Comparison of ENCODE assay signal across 16 cellular contexts in genomic region chr10:28386508-28386868, GRCh38.
"Had no signal": no experiment of that assay in that cellular context is flagged by ENCODE, and none has a peak within 500 bp of the region (broad histone marks: within the 10 kb centered on the region; RNA-seq: fewer than 3 reads in every experiment).

No MANE protein-coding gene starts in this region.

- H3K4me3 ChIP-seq: colonic mucosa, heart right ventricle, mucosa of descending colon, upper lobe of right lung had no signal

- H3K36me3 ChIP-seq: colonic mucosa, heart right ventricle, upper lobe of right lung had no signal

- H3K27ac Mint-ChIP-seq: activated B cell treated with CpG ODN at 0.5 μM for 24 hours; activated CD8-positive, alpha-beta T cell treated with anti-CD3 and anti-CD28 coated beads for 36 hours; brain; immature natural killer cell; naive B cell; stimulated activated naive B cell treated with anti-CD40 and anti-IgM and Interleukin-4, amounts not matched to agents 10 μg/mL and 1 μg/mL and 100 μg/mL, for 72 hours had no signal

- H3K9me3 Mint-ChIP-seq: activated B cell treated with CpG ODN at 0.5 μM for 24 hours; activated CD8-positive, alpha-beta T cell treated with anti-CD3 and anti-CD28 coated beads for 36 hours; central memory CD8-positive, alpha-beta T cell; immature natural killer cell; stimulated activated naive B cell treated with anti-CD40 and anti-IgM and Interleukin-4, amounts not matched to agents 10 μg/mL and 1 μg/mL and 100 μg/mL, for 72 hours had no signal

- ATAC-seq: activated CD8-positive, alpha-beta T cell treated with anti-CD3 and anti-CD28 coated beads for 36 hours; heart right ventricle; stimulated activated naive B cell treated with anti-CD40 and anti-IgM and Interleukin-4, amounts not matched to agents 10 μg/mL and 1 μg/mL and 100 μg/mL, for 72 hours had no signal

- H3K36me3 Mint-ChIP-seq: brain; immature natural killer cell; stimulated activated naive B cell treated with anti-CD40 and anti-IgM and Interleukin-4, amounts not matched to agents 10 μg/mL and 1 μg/mL and 100 μg/mL, for 72 hours had no signal

- DNase-seq: activated B cell treated with CpG ODN at 0.5 μM for 24 hours; activated CD4-positive, alpha-beta T cell treated with anti-CD3 and anti-CD28 coated beads for 48 hours; activated CD8-positive, alpha-beta T cell treated with anti-CD3 and anti-CD28 coated beads for 36 hours; activated effector memory CD4-positive, alpha-beta T cell treated with anti-CD3 and anti-CD28 coated beads, Interleukin-2, amount 50 U/mL, for 16 hours; activated T-cell treated with anti-CD3 and anti-CD28 coated beads, Interleukin-2, amount 50 U/mL, for 48 hours; heart right ventricle; immature natural killer cell; mesenchymal stem cell; naive B cell; posterior cingulate gyrus; stimulated activated naive B cell treated with anti-CD40 and anti-IgM and Interleukin-4, amounts not matched to agents 10 μg/mL and 1 μg/mL and 100 μg/mL, for 72 hours; upper lobe of right lung had no signal

- H3K4me3 Mint-ChIP-seq: activated B cell treated with CpG ODN at 0.5 μM for 24 hours; activated CD8-positive, alpha-beta T cell treated with anti-CD3 and anti-CD28 coated beads for 36 hours; brain; central memory CD8-positive, alpha-beta T cell; immature natural killer cell; naive B cell; stimulated activated naive B cell treated with anti-CD40 and anti-IgM and Interleukin-4, amounts not matched to agents 10 μg/mL and 1 μg/mL and 100 μg/mL, for 72 hours had no signal

- H3K27me3 ChIP-seq: colonic mucosa, upper lobe of right lung had no signal

- H3K9me3 ChIP-seq: colonic mucosa, heart right ventricle, mucosa of descending colon, upper lobe of right lung had no signal

- H3K27ac ChIP-seq: colonic mucosa, heart right ventricle, upper lobe of right lung had no signal

- H3K27me3 Mint-ChIP-seq: activated CD8-positive, alpha-beta T cell treated with anti-CD3 and anti-CD28 coated beads for 36 hours; brain had no signal
